ENCODE assay signal across 1 cellular context in the genomic region with DNA sequence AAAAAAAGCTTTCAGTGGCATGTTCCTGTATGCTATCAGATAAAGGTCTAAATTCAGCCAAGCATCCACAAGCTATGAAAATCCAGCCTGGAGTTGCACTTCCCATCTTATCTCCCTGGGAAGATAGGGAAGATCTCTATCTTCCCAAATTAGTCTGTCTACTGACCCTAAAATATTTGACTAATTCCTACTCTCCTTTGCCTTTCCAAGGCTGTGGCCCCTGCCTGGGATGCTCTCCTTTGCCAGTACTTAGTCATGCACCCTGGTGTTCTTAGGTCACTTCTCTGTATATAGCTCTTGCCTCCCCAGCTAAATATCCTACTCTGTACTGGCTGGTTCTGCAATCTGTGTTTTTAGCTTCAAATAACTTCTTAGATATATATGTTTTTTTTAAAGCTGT.
TF ChIP-seq lines count a peak whose summit lies in the region.

No MANE protein-coding gene starts in this region.

TF ChIP-seq in H1, 55 proteins besides CTCF, POLR2A, EP300 and RAD21:
- TF ChIP-seq RXRA (IDR thresholded peaks at IDR 0.05; ENCODE audit: insufficient read depth, low read depth, low read length) (no peak), JUN (IDR thresholded peaks at IDR 0.05; ENCODE audit: low read depth, low read length) (no peak), CHD1 (IDR thresholded peaks at IDR 0.05; ENCODE audit: low read depth, low read length) (no peak), CBX5 (IDR thresholded peaks at IDR 0.05; ENCODE audit: low read depth, low read length) (no peak), HDAC2 (IDR thresholded peaks at IDR 0.05; ENCODE audit: borderline replicate concordance in 1 of 2, low read depth in 2 of 2, low read length in 2 of 2) (no peak), CREB1 (IDR thresholded peaks at IDR 0.05) (no peak), SAP30 (IDR thresholded peaks at IDR 0.05; ENCODE audit: insufficient read depth, insufficient replicate concordance, low read length) (no peak), GTF2F1 (IDR thresholded peaks at IDR 0.05; ENCODE audit: borderline replicate concordance, low read depth, low read length) (no peak), NRF1 (IDR thresholded peaks at IDR 0.05; ENCODE audit: low read depth, low read length) (no peak), SIN3A (conservative IDR thresholded peaks at IDR 0.05 in 1 of 2, IDR thresholded peaks at IDR 0.05 in 1 of 2; ENCODE audit: low read depth in 1 of 2, low read length in 2 of 2) (no peak)
- TF ChIP-seq, protein P1, sequence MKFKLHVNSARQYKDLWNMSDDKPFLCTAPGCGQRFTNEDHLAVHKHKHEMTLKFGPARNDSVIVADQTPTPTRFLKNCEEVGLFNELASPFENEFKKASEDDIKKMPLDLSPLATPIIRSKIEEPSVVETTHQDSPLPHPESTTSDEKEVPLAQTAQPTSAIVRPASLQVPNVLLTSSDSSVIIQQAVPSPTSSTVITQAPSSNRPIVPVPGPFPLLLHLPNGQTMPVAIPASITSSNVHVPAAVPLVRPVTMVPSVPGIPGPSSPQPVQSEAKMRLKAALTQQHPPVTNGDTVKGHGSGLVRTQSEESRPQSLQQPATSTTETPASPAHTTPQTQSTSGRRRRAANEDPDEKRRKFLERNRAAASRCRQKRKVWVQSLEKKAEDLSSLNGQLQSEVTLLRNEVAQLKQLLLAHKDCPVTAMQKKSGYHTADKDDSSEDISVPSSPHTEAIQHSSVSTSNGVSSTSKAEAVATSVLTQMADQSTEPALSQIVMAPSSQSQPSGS (IDR thresholded peaks at IDR 0.05; ENCODE audit: low read length) = no peak
